1 cellular context compared by ENCODE assay signal in the genomic region with DNA sequence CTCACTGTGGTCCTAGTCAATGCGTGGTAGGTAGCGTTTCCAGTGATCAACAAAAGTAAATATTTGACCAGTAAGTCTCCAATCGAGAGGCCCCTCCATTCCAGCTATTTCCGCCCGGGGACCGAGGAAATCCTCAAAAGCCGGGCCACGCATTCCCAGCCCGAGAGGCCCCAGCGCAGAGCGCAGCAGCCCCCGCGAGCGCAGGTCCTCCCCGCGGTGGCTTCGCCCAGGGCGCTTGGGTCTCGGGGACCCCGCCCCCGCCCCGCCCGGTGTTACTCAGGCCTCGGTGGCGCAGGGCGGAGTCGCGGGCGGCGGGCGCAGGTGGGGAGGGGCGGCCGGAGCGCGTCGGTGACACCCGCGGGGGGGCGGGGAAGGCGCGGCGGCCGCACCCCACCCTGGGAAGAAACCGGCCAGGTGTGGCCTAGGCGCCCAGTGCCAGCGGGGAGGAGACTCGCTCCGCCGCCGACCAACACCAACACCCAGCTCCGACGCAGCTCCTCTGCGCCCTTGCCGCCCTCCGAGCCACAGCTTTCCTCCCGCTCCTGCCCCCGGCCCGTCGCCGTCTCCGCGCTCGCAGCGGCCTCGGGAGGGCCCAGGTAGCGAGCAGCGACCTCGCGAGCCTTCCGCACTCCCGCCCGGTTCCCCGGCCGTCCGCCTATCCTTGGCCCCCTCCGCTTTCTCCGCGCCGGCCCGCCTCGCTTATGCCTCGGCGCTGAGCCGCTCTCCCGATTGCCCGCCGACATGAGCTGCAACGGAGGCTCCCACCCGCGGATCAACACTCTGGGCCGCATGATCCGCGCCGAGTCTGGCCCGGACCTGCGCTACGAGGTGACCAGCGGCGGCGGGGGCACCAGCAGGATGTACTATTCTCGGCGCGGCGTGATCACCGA.
A peak's percentile ranks its signal among the peaks of the same experiment; 100 is the strongest.
TF ChIP-seq lines count a peak whose summit lies in the region.

A gene with protein sequence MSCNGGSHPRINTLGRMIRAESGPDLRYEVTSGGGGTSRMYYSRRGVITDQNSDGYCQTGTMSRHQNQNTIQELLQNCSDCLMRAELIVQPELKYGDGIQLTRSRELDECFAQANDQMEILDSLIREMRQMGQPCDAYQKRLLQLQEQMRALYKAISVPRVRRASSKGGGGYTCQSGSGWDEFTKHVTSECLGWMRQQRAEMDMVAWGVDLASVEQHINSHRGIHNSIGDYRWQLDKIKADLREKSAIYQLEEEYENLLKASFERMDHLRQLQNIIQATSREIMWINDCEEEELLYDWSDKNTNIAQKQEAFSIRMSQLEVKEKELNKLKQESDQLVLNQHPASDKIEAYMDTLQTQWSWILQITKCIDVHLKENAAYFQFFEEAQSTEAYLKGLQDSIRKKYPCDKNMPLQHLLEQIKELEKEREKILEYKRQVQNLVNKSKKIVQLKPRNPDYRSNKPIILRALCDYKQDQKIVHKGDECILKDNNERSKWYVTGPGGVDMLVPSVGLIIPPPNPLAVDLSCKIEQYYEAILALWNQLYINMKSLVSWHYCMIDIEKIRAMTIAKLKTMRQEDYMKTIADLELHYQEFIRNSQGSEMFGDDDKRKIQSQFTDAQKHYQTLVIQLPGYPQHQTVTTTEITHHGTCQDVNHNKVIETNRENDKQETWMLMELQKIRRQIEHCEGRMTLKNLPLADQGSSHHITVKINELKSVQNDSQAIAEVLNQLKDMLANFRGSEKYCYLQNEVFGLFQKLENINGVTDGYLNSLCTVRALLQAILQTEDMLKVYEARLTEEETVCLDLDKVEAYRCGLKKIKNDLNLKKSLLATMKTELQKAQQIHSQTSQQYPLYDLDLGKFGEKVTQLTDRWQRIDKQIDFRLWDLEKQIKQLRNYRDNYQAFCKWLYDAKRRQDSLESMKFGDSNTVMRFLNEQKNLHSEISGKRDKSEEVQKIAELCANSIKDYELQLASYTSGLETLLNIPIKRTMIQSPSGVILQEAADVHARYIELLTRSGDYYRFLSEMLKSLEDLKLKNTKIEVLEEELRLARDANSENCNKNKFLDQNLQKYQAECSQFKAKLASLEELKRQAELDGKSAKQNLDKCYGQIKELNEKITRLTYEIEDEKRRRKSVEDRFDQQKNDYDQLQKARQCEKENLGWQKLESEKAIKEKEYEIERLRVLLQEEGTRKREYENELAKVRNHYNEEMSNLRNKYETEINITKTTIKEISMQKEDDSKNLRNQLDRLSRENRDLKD (N-terminal part only) (plus strand): TSS at position 497 of the 890 bp plus-strand sequence. CDS start 245 bp downstream, at position 742.

TF ChIP-seq in HepG2, 621 proteins besides CTCF, POLR2A, EP300 and RAD21 (continued from another document and continues in another):
- TF ChIP-seq, protein P1, sequence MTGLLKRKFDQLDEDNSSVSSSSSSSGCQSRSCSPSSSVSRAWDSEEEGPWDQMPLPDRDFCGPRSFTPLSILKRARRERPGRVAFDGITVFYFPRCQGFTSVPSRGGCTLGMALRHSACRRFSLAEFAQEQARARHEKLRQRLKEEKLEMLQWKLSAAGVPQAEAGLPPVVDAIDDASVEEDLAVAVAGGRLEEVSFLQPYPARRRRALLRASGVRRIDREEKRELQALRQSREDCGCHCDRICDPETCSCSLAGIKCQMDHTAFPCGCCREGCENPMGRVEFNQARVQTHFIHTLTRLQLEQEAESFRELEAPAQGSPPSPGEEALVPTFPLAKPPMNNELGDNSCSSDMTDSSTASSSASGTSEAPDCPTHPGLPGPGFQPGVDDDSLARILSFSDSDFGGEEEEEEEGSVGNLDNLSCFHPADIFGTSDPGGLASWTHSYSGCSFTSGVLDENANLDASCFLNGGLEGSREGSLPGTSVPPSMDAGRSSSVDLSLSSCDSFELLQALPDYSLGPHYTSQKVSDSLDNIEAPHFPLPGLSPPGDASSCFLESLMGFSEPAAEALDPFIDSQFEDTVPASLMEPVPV (CRISPR knock-in tag; IDR thresholded peaks at IDR 0.05) = no peak
- TF ChIP-seq ZNF549 (CRISPR knock-in tag; IDR thresholded peaks at IDR 0.05) (0 out of 2 replicates have a peak, but pooled peaks have one; percentile 56), ISL2 (CRISPR knock-in tag; IDR thresholded peaks at IDR 0.05) (peak; percentile 93), IKZF1 (IDR thresholded peaks at IDR 0.05) (no peak), ZFX (CRISPR knock-in tag; IDR thresholded peaks at IDR 0.05; ENCODE audit: low read depth) (peak; percentile 92), RFXAP (CRISPR knock-in tag; IDR thresholded peaks at IDR 0.05; ENCODE audit: borderline replicate concordance) (peak; percentile 80; the same call in 1 of the 2 replicates), ZNF546 (CRISPR knock-in tag; conservative IDR thresholded peaks at IDR 0.05) (peak; percentile 74), CC2D1A (CRISPR knock-in tag; IDR thresholded peaks at IDR 0.05) (no peak), HDAC6 (IDR thresholded peaks at IDR 0.05; ENCODE audit: low read depth, low read length) (peak; percentile 47; the same call in 1 of the 2 replicates), U2AF2 (IDR thresholded peaks at IDR 0.05; ENCODE audit: low read depth, low read length) (no peak), ZNF709 (CRISPR knock-in tag; IDR thresholded peaks at IDR 0.05) (peak; percentile 89; the same call in 1 of the 2 replicates), ZNF737 (CRISPR knock-in tag; IDR thresholded peaks at IDR 0.05; ENCODE audit: borderline replicate concordance) (no peak), ZNF383 (CRISPR knock-in tag; IDR thresholded peaks at IDR 0.05; ENCODE audit: borderline replicate concordance) (no peak), NONO (IDR thresholded peaks at IDR 0.05) (no peak), NONO (CRISPR knock-in tag; conservative IDR thresholded peaks at IDR 0.05) (peak; percentile 59), ZIK1 (CRISPR knock-in tag; IDR thresholded peaks at IDR 0.05; ENCODE audit: borderline replicate concordance, low read depth) (no peak; the same call in 1 of the 2 replicates), ZNF780A (CRISPR knock-in tag; IDR thresholded peaks at IDR 0.05) (no peak), DNMT3B (CRISPR knock-in tag; conservative IDR thresholded peaks at IDR 0.05) (peak; percentile 10; the same call in 1 of the 2 replicates), ZNF430 (CRISPR knock-in tag; IDR thresholded peaks at IDR 0.05) (no peak; the same call in 1 of the 2 replicates), ZMYM4 (CRISPR knock-in tag; IDR thresholded peaks at IDR 0.05) (peak; percentile 93), ARNT (IDR thresholded peaks at IDR 0.05) (no peak), JUNB (CRISPR knock-in tag; IDR thresholded peaks at IDR 0.05; ENCODE audit: borderline replicate concordance) (peak; percentile 29; the same call in 1 of the 2 replicates), MYNN (CRISPR knock-in tag; IDR thresholded peaks at IDR 0.05; ENCODE audit: low read depth) (no peak), FOXP1 (IDR thresholded peaks at IDR 0.05) (no peak), FOXP1 (CRISPR knock-in tag; IDR thresholded peaks at IDR 0.05) (peak; percentile 88), SMYD3 (CRISPR knock-in tag; IDR thresholded peaks at IDR 0.05) (no peak; the same call in 1 of the 2 replicates), ZNF766 (CRISPR knock-in tag; IDR thresholded peaks at IDR 0.05; ENCODE audit: borderline replicate concordance) (peak; percentile 82; the same call in 1 of the 2 replicates), YEATS4 (CRISPR knock-in tag; IDR thresholded peaks at IDR 0.05; ENCODE audit: borderline replicate concordance) (peak; percentile 92), ZNF317 (CRISPR knock-in tag; IDR thresholded peaks at IDR 0.05) (peak; percentile 69; the same call in 1 of the 2 replicates), ZNF432 (CRISPR knock-in tag; IDR thresholded peaks at IDR 0.05; ENCODE audit: borderline replicate concordance) (no peak), ZNF44 (CRISPR knock-in tag; IDR thresholded peaks at IDR 0.05) (no peak), MAFG (CRISPR knock-in tag; IDR thresholded peaks at IDR 0.05) (peak; percentile 47; the same call in 1 of the 2 replicates)
- TF ChIP-seq, protein P2, sequence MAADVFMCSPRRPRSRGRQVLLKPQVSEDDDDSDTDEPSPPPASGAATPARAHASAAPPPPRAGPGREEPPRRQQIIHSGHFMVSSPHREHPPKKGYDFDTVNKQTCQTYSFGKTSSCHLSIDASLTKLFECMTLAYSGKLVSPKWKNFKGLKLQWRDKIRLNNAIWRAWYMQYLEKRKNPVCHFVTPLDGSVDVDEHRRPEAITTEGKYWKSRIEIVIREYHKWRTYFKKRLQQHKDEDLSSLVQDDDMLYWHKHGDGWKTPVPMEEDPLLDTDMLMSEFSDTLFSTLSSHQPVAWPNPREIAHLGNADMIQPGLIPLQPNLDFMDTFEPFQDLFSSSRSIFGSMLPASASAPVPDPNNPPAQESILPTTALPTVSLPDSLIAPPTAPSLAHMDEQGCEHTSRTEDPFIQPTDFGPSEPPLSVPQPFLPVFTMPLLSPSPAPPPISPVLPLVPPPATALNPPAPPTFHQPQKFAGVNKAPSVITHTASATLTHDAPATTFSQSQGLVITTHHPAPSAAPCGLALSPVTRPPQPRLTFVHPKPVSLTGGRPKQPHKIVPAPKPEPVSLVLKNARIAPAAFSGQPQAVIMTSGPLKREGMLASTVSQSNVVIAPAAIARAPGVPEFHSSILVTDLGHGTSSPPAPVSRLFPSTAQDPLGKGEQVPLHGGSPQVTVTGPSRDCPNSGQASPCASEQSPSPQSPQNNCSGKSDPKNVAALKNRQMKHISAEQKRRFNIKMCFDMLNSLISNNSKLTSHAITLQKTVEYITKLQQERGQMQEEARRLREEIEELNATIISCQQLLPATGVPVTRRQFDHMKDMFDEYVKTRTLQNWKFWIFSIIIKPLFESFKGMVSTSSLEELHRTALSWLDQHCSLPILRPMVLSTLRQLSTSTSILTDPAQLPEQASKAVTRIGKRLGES (CRISPR knock-in tag; IDR thresholded peaks at IDR 0.05; ENCODE audit: borderline replicate concordance) = peak; percentile 54
- TF ChIP-seq, protein P3, sequence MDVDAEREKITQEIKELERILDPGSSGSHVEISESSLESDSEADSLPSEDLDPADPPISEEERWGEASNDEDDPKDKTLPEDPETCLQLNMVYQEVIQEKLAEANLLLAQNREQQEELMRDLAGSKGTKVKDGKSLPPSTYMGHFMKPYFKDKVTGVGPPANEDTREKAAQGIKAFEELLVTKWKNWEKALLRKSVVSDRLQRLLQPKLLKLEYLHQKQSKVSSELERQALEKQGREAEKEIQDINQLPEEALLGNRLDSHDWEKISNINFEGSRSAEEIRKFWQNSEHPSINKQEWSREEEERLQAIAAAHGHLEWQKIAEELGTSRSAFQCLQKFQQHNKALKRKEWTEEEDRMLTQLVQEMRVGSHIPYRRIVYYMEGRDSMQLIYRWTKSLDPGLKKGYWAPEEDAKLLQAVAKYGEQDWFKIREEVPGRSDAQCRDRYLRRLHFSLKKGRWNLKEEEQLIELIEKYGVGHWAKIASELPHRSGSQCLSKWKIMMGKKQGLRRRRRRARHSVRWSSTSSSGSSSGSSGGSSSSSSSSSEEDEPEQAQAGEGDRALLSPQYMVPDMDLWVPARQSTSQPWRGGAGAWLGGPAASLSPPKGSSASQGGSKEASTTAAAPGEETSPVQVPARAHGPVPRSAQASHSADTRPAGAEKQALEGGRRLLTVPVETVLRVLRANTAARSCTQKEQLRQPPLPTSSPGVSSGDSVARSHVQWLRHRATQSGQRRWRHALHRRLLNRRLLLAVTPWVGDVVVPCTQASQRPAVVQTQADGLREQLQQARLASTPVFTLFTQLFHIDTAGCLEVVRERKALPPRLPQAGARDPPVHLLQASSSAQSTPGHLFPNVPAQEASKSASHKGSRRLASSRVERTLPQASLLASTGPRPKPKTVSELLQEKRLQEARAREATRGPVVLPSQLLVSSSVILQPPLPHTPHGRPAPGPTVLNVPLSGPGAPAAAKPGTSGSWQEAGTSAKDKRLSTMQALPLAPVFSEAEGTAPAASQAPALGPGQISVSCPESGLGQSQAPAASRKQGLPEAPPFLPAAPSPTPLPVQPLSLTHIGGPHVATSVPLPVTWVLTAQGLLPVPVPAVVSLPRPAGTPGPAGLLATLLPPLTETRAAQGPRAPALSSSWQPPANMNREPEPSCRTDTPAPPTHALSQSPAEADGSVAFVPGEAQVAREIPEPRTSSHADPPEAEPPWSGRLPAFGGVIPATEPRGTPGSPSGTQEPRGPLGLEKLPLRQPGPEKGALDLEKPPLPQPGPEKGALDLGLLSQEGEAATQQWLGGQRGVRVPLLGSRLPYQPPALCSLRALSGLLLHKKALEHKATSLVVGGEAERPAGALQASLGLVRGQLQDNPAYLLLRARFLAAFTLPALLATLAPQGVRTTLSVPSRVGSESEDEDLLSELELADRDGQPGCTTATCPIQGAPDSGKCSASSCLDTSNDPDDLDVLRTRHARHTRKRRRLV (CRISPR knock-in tag; IDR thresholded peaks at IDR 0.05) = peak; percentile 31; the same call in 1 of the 2 replicates
- TF ChIP-seq, protein P4, sequence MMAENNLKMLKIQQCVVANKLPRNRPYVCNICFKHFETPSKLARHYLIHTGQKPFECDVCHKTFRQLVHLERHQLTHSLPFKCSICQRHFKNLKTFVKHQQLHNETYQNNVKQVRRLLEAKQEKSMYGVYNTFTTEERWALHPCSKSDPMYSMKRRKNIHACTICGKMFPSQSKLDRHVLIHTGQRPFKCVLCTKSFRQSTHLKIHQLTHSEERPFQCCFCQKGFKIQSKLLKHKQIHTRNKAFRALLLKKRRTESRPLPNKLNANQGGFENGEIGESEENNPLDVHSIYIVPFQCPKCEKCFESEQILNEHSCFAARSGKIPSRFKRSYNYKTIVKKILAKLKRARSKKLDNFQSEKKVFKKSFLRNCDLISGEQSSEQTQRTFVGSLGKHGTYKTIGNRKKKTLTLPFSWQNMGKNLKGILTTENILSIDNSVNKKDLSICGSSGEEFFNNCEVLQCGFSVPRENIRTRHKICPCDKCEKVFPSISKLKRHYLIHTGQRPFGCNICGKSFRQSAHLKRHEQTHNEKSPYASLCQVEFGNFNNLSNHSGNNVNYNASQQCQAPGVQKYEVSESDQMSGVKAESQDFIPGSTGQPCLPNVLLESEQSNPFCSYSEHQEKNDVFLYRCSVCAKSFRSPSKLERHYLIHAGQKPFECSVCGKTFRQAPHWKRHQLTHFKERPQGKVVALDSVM (CRISPR knock-in tag; IDR thresholded peaks at IDR 0.05) = peak; percentile 71
- TF ChIP-seq, protein P5, sequence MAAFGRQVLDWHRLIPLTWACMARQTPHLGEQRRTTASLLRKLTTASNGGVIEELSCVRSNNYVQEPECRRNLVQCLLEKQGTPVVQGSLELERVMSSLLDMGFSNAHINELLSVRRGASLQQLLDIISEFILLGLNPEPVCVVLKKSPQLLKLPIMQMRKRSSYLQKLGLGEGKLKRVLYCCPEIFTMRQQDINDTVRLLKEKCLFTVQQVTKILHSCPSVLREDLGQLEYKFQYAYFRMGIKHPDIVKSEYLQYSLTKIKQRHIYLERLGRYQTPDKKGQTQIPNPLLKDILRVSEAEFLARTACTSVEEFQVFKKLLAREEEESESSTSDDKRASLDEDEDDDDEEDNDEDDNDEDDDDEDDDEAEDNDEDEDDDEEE (CRISPR knock-in tag; IDR thresholded peaks at IDR 0.05) = peak; percentile 90; the same call in 1 of the 2 replicates
- TF ChIP-seq, protein P6, sequence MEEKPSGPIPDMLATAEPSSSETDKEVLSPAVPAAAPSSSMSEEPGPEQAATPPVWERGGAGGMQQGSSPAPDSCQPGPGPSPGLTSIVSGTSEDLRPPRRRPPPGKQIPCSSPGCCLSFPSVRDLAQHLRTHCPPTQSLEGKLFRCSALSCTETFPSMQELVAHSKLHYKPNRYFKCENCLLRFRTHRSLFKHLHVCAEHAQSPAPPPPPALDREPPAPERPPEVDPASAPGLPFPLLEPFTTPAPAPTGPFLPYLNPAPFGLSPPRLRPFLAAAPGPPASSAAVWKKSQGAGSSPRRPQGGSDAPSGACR (CRISPR knock-in tag; IDR thresholded peaks at IDR 0.05) = peak; percentile 99
